In the genomic region with DNA sequence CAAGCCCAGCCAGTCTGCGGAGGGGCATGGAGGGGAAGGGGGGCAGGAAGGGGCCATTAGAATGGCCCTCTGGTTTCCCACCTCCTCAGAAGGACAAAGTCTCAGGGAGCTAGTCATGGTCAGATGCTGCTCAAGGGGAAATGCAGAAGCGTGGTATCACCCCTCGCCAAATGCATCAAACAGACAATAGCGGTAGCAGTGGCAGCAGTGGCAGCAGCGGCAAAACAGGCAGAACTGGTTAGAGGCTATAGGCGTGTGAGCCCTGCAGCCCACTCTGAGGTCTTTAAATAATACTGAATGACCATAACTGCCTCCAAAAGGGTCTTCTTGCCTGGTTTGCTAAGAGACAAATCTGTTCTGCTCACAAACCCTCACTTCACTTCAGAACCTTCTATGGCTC, we compare ENCODE assay signal across 15 cellular contexts.
A peak's percentile ranks its signal among the peaks of the same experiment; 100 is the strongest.
DNase-seq lines count a peak whose midpoint lies in the region; ATAC-seq and TF ChIP-seq lines count a peak whose summit lies in the region.
"Had no signal": no experiment of that assay in that cellular context is flagged by ENCODE, and none has a peak within 500 bp of the region (broad histone marks: within the 10 kb centered on the region; RNA-seq: fewer than 3 reads in every experiment).

No MANE protein-coding gene starts in this region.

- H3K9me3 ChIP-seq in suprapubic skin (no peaks in the 10 kb centered on the region), left lung (no peaks in the 10 kb centered on the region)

- H3K27ac Mint-ChIP-seq in nephron progenitor cell, result peak overlapping the region; percentile 19
- H3K27ac Mint-ChIP-seq: B cell; CD4-positive, alpha-beta T cell had no signal

- TF ChIP-seq EP300 in suprapubic skin (IDR thresholded peaks at IDR 0.05), result no peak

- 45% methylated on average over 6 of the region's 6 CpGs for WGBS in suprapubic skin

- no peak for ATAC-seq in left lung
- ATAC-seq: HCT116 had no signal

- H3K36me3 Mint-ChIP-seq in nephron progenitor cell (ENCODE audit: low read depth), result peaks cover 5% of the 10 kb centered on the region

- peaks cover 34% of the 10 kb centered on the region for H3K9me3 Mint-ChIP-seq in nephron progenitor cell

- H3K4me3 ChIP-seq in NB4 (ENCODE audit: low read depth, low read length) (peak overlapping the region; percentile 37), epithelial cell of esophagus (ENCODE audit: low read length) (no peak overlapping the region), suprapubic skin (peak overlapping the region; percentile 18), left lung (no peak overlapping the region)

- H3K4me1 Mint-ChIP-seq in nephron progenitor cell, result peaks cover 24% of the 10 kb centered on the region
- H3K4me1 Mint-ChIP-seq: B cell had no signal

- TF ChIP-seq CTCF in NB4 (IDR thresholded peaks at IDR 0.05; ENCODE audit: low read depth, low read length) (no peak), epithelial cell of esophagus (IDR thresholded peaks at IDR 0.05; ENCODE audit: insufficient read depth, low read depth, low read length, missing control alignments) (no peak), nephron progenitor cell (IDR thresholded peaks at IDR 0.05) (no peak), suprapubic skin (IDR thresholded peaks at IDR 0.05) (no peak), left lung (IDR thresholded peaks at IDR 0.05) (no peak)

- H3K27me3 ChIP-seq in suprapubic skin (peaks cover 5% of the 10 kb centered on the region), left lung (peaks cover 0 to 34% of the 10 kb centered on the region in 2 donors)

- TF ChIP-seq POLR2A in NB4 (IDR thresholded peaks at IDR 0.05; ENCODE audit: extremely low read depth, insufficient read length), result no peak
- TF ChIP-seq POLR2A in suprapubic skin (IDR thresholded peaks at IDR 0.05), result no peak

- H3K36me3 ChIP-seq in suprapubic skin (no peaks in the 10 kb centered on the region), left lung (no peaks in the 10 kb centered on the region)

- H3K27me3 Mint-ChIP-seq in nephron progenitor cell (ENCODE audit: low read depth, poor library complexity), result peaks cover 14% of the 10 kb centered on the region

- DNase-seq in NB4 (ENCODE audit: low read depth), result peak; percentile 66
- peak; percentile 21 for DNase-seq in epithelial cell of esophagus (ENCODE audit: low read depth)
- DNase-seq in nephron progenitor cell, result no peak
- DNase-seq in suprapubic skin (ENCODE audit: low spot score in 2 of 2), result no peak
- DNase-seq in KBM-7, result no peak
- DNase-seq in left lung, result no peak
- DNase-seq in posterior cingulate gyrus, result no peak
- DNase-seq in GF-D8 (lab: John Stamatoyannopoulos, UW), result no peak
- DNase-seq: C1 segment of cervical spinal cord; Calu3; CD4-positive, alpha-beta T cell; DMS 273 treated with DMSO at 0.1 percent for 48 hours; IMR-90 had no signal

- intact Hi-C loops in left lung (cut with DNase I), result no loop called here
- intact Hi-C loops in posterior cingulate gyrus (cut with DNase I), result no loop called here

- no peak overlapping the region for H3K4me3 Mint-ChIP-seq in nephron progenitor cell
- H3K4me3 Mint-ChIP-seq: B cell; CD4-positive, alpha-beta T cell had no signal

- H3K4me1 ChIP-seq in suprapubic skin (peaks cover 23% of the 10 kb centered on the region), left lung (no peaks in the 10 kb centered on the region)

- H3K27ac ChIP-seq in suprapubic skin (peak overlapping the region; percentile 29), left lung (no peak overlapping the region)

- in situ Hi-C loops in KBM-7 (cut with MboI; ENCODE audit: low pct_unique_long_range_greater_than_20kb, low sequenced_read_pairs), result no loop called here

Comparison
In these comparisons a context has a peak if more than half of its experiments do, and no peak if none do; other contexts are left out.
1. DNase-seq: peak in NB4 (single experiment) and epithelial cell of esophagus (single experiment); none in nephron progenitor cell (single experiment), suprapubic skin (0 of 2), KBM-7 (single experiment), left lung (0 of 2), posterior cingulate gyrus (0 of 10) and GF-D8 (single experiment).
2. H3K4me3 ChIP-seq: peak in NB4 (single experiment) and suprapubic skin (single experiment); none in epithelial cell of esophagus (single experiment) and left lung (0 of 2).